7 cellular contexts compared by ENCODE assay signal in genomic region chr1:42736152-42736551, GRCh38. TPM values are rescaled to one million over a fixed set of nuclear protein-coding genes. Genes with fewer than 3 reads are reported as not detected.
DNase-seq lines count a peak whose midpoint lies in the region; ATAC-seq, FAIRE-seq and TF ChIP-seq lines count a peak whose summit lies in the region.
"Had no signal": no experiment of that assay in that cellular context is flagged by ENCODE, and none has a peak within 500 bp of the region (broad histone marks: within the 10 kb centered on the region; RNA-seq: fewer than 3 reads in every experiment).

No MANE protein-coding gene starts in this region.

- no peak for FAIRE-seq in GM12878 (lab: Jason Lieb, UNC)

- H3K4me3 ChIP-seq in breast epithelium: no peak overlapping the region
- no peak overlapping the region for H3K4me3 ChIP-seq in GM12878
- H3K4me3 ChIP-seq in tibial nerve: peak overlapping the region in 1 of 4 donors; percentile 51

- TF ChIP-seq EP300 in GM12878 (IDR thresholded peaks at IDR 0.05; ENCODE audit: borderline replicate concordance in 1 of 2, control insufficient read depth in 1 of 2, low read depth in 2 of 2, low read length in 2 of 2): no peak
- TF ChIP-seq EP300 in tibial nerve (IDR thresholded peaks at IDR 0.05): no peak

- no peak for TF ChIP-seq RAD21 in GM12878 (IDR thresholded peaks at IDR 0.05; ENCODE audit: insufficient read depth, low read depth, low read length)

- CTCF ChIA-PET in MCF 10A (lab: Yijun Ruan, JAX) (no interaction called here), GM12878 (lab: Yijun Ruan, JAX) (no interaction called here)

- no peaks in the 10 kb centered on the region for H3K27me3 Mint-ChIP-seq in MCF 10A (ENCODE audit: insufficient read depth, unreplicated experiment)

- H3K36me3 Mint-ChIP-seq in MCF 10A (ENCODE audit: insufficient read depth, unreplicated experiment): no peaks in the 10 kb centered on the region

- H3K4me3 Mint-ChIP-seq in MCF 10A (ENCODE audit: unreplicated experiment): no peak overlapping the region

- TF ChIP-seq CTCF in MCF 10A (IDR thresholded peaks at IDR 0.05; ENCODE audit: unreplicated experiment) (peak; percentile 24), breast epithelium (IDR thresholded peaks at IDR 0.05) (no peak), GM12878 (IDR thresholded peaks at IDR 0.05 in 2 of 3, conservative IDR thresholded peaks at IDR 0.05 in 1 of 3; ENCODE audit: control insufficient read depth in 2 of 3, extremely low read depth in 1 of 3, insufficient read depth in 1 of 3, low read depth in 3 of 3, low read length in 3 of 3) (peak in 2 of 3 experiments; percentile 7 to 40; a peak in 1 of 6 replicates), tibial nerve (IDR thresholded peaks at IDR 0.05) (peak in 3 of 5 experiments; percentile 6 to 29 (median 19))

- H3K4me1 Mint-ChIP-seq in MCF 10A (ENCODE audit: insufficient read depth, unreplicated experiment): peaks cover 6% of the 10 kb centered on the region

- BruUV-seq in MCF 10A (replicated peaks; lab: Mats Ljungman, UMichigan) (no TSS peak), GM12878 (replicated peaks; lab: Mats Ljungman, UMichigan) (no TSS peak)

- H3K27ac ChIP-seq in breast epithelium (no peak overlapping the region), GM12878 (ENCODE audit: control insufficient read depth, insufficient read depth) (no peak overlapping the region), tibial nerve (peak overlapping the region in 2 of 4 donors; percentile 74 to 85)

- POLR2A ChIA-PET in MCF 10A (lab: Yijun Ruan, JAX): interaction anchor here (1.1 to 1.2 kb wide), 2 partner anchors 54 to 77 kb away, joined by 3 to 4 read pairs; partner anchors contain the start of gene YBX1
- POLR2A ChIA-PET in GM12878 (lab: Charles Lee): no interaction called here

- H4K20me1 ChIP-seq in GM12878 (ENCODE audit: control insufficient read depth, insufficient read depth): no peaks in the 10 kb centered on the region

- no peak overlapping the region for H3K4me2 ChIP-seq in GM12878 (ENCODE audit: control insufficient read depth, insufficient read depth)

- H3K27me3 ChIP-seq in breast epithelium: no peaks in the 10 kb centered on the region
- no peaks in the 10 kb centered on the region for H3K27me3 ChIP-seq in GM12878 (replicated peaks in 1 of 2; ENCODE audit: control insufficient read depth in 2 of 2, insufficient read depth in 2 of 2, low read length in 1 of 2)
- no peaks in the 10 kb centered on the region for H3K27me3 ChIP-seq in tibial nerve

- no peaks in the 10 kb centered on the region for H3K9me3 Mint-ChIP-seq in MCF 10A (ENCODE audit: unreplicated experiment)

- peak; percentile 69 for ATAC-seq in GM12878
- ATAC-seq in HG02610 (IDR thresholded peaks at IDR 0.05; ENCODE audit: unreplicated experiment): no peak

- no peak overlapping the region for H2AFZ ChIP-seq in GM12878 (ENCODE audit: control insufficient read depth, low read depth, low read length)

- in situ Hi-C loops in GM12878 (cut with MboI): loop anchor here (10.0 kb wide), 1 partner anchor 141 kb away; no protein-coding TSS in a partner anchor

- no peak overlapping the region for H3K27ac Mint-ChIP-seq in MCF 10A (ENCODE audit: low read depth, unreplicated experiment)

- H3K36me3 ChIP-seq in breast epithelium (no peaks in the 10 kb centered on the region), GM12878 (ENCODE audit: control insufficient read depth in 2 of 2, insufficient read depth in 2 of 2, low read length in 1 of 2) (no peaks in the 10 kb centered on the region), tibial nerve (peaks cover 0 to 27% (median 0%) of the 10 kb centered on the region in 3 donors)

- H3K9me3 ChIP-seq in breast epithelium (no peaks in the 10 kb centered on the region), GM12878 (replicated peaks; ENCODE audit: control insufficient read depth, insufficient read depth, low read length) (no peaks in the 10 kb centered on the region), tibial nerve (no peaks in the 10 kb centered on the region)

- H3K4me1 ChIP-seq in breast epithelium (no peaks in the 10 kb centered on the region), GM12878 (ENCODE audit: control insufficient read depth, insufficient read depth, low read length) (peaks cover 11% of the 10 kb centered on the region), tibial nerve (peaks cover 0 to 43% (median 5%) of the 10 kb centered on the region in 4 donors)

- 50% methylated on average over 2 of the region's 4 CpGs for WGBS in GM12878 (ENCODE audit: insufficient coverage, insufficient replicate concordance, low lambda C conversion rate, missing lambda C conversion rate)
- 46 to 59% methylated on average over 3 to 4 of the region's 4 CpGs for WGBS in tibial nerve, 2 donors

- TF ChIP-seq POLR2A in breast epithelium (IDR thresholded peaks at IDR 0.05) (no peak), GM12878 (IDR thresholded peaks at IDR 0.05; ENCODE audit: low read depth, low read length) (no peak), tibial nerve (IDR thresholded peaks at IDR 0.05) (no peak)

- DNase-seq in MCF 10A (ENCODE audit: unreplicated experiment) (peak; percentile 49), breast epithelium (ENCODE audit: low spot score in 2 of 2) (no peak), GM12878 (ENCODE audit: low read depth, low spot score) (no peak), tibial nerve (ENCODE audit: low spot score in 2 of 2) (no peak), AML-193 (lab: John Stamatoyannopoulos, UW) (no peak)

- intact Hi-C loops in MCF 10A (cut with micrococcal nuclease): loop anchor here (10.0 kb wide), 1 partner anchor 591 kb away; no protein-coding TSS in a partner anchor
- intact Hi-C loops in breast epithelium (cut with DNase I; ENCODE audit: low total_unique reads): no loop called here
- intact Hi-C loops in GM12878 (cut with micrococcal nuclease; ENCODE audit: unreplicated experiment): no loop called here

- H3K9ac ChIP-seq in GM12878 (ENCODE audit: control insufficient read depth, insufficient read depth, low read length): no peak overlapping the region

- SMC1A ChIA-PET in GM12878 (lab: Charles Lee; ENCODE audit: uncharacterized antibody, unreplicated experiment): no interaction called here

- RAD21 ChIA-PET in GM12878 (lab: Charles Lee; ENCODE audit: unreplicated experiment): no interaction called here

- H3K79me2 ChIP-seq in GM12878 (ENCODE audit: control insufficient read depth, insufficient read depth, low read length): no peaks in the 10 kb centered on the region

RNA-seq across cellular contexts. Expression of gene CLDN19, which starts 3.9 kb away (rescaled TPM):
- total RNA-seq in MCF 10A (2022) (not detected in 2 replicates), breast epithelium (1 to 10 TPM in 2 of 3 donors, not detected in 1; 2.9 to 3.1 TPM), GM12878 (2014; rRNA removed) (not detected in 2 replicates), GM12878 (2014; rRNA removed; fragmentation: Illumina TruSeq; extraction: Trizol) (not detected in 2 replicates), GM12878 (2021) (not detected in 2 replicates), tibial nerve (100 to 1,000 TPM; 136 to 259 (median 218) TPM)
- not detected in 2 replicates for total RNA-seq in GM12878 (2013; cell fraction: nucleolus; rRNA removed)
- not detected for polyA plus RNA-seq in GM12878 (2011; ENCODE audit: low read depth)
- polyA plus RNA-seq in GM12878 (2011; rRNA removed) (not detected in 2 replicates), GM12878 (2014; fragmentation: Illumina TruSeq; extraction: Trizol) (not detected in 2 replicates), GM12878 (2014; fragmentation: Nextera tagmentation; extraction: Ambion mirVana) (not detected), GM12878 (2014; rRNA removed) (not detected in 2 replicates), GM12878 (2016; fragmentation: Nextera tagmentation; extraction: Ambion mirVana) (not detected)
- not detected in 2 replicates for polyA plus RNA-seq in GM12878 (2011; cell fraction: cytosol; rRNA removed)
- polyA plus RNA-seq in GM12878 (2011; cell fraction: nucleus; rRNA removed): not detected in 2 replicates
- polyA plus RNA-seq in GM12878 (2012): not detected in 2 replicates
- 0.05 TPM in 1 of 2 replicates, not detected in the other for polyA minus RNA-seq in GM12878 (2011; rRNA and poly(A)+ RNA removed)
- polyA minus RNA-seq in GM12878 (2011; cell fraction: cytosol; rRNA and poly(A)+ RNA removed): not detected in 2 replicates
- not detected in 2 replicates for polyA minus RNA-seq in GM12878 (2011; cell fraction: nucleus; rRNA and poly(A)+ RNA removed)
- total RNA-seq: pulmonary artery endothelial cell had no signal

RNA-seq across cellular contexts. Expression of gene P3H1, which starts 30.7 kb away (rescaled TPM):
- 36.1 and 57.2 TPM in 2 replicates for total RNA-seq in MCF 10A (2022)
- total RNA-seq in breast epithelium: 10 to 100 TPM; 23.1 to 34.9 (median 34.4) TPM
- 58.7 and 59.7 TPM in 2 replicates for total RNA-seq in GM12878 (2013; cell fraction: nucleolus; rRNA removed)
- 25.7 and 26.3 TPM in 2 replicates for total RNA-seq in GM12878 (2014; rRNA removed)
- 15.3 and 16.3 TPM in 2 replicates for total RNA-seq in GM12878 (2014; rRNA removed; fragmentation: Illumina TruSeq; extraction: Trizol)
- total RNA-seq in GM12878 (2021): 40.1 and 42.4 TPM in 2 replicates
- polyA plus RNA-seq in GM12878 (2011; ENCODE audit: low read depth): 9.4 TPM
- 18.0 and 28.8 TPM in 2 replicates for polyA plus RNA-seq in GM12878 (2011; rRNA removed)
- polyA plus RNA-seq in GM12878 (2011; cell fraction: cytosol; rRNA removed): 31.3 and 45.3 TPM in 2 replicates
- 260 and 270 TPM in 2 replicates for polyA plus RNA-seq in GM12878 (2011; cell fraction: nucleus; rRNA removed)
- 16.4 and 22.4 TPM in 2 replicates for polyA plus RNA-seq in GM12878 (2012)
- polyA plus RNA-seq in GM12878 (2014; fragmentation: Illumina TruSeq; extraction: Trizol): 21.3 and 23.2 TPM in 2 replicates
- polyA plus RNA-seq in GM12878 (2014; fragmentation: Nextera tagmentation; extraction: Ambion mirVana): 1 to 10 TPM in 1 of 2 experiments, under 1 TPM in 1; 0.72 to 3.1 TPM
- polyA plus RNA-seq in GM12878 (2014; rRNA removed): 31.4 and 34.9 TPM in 2 replicates
- 10 to 100 TPM; 25.7 to 26.9 TPM for polyA plus RNA-seq in GM12878 (2016; fragmentation: Nextera tagmentation; extraction: Ambion mirVana)
- polyA minus RNA-seq in GM12878 (2011; rRNA and poly(A)+ RNA removed): 28.2 and 32.0 TPM in 2 replicates
- 10.7 and 12.6 TPM in 2 replicates for polyA minus RNA-seq in GM12878 (2011; cell fraction: cytosol; rRNA and poly(A)+ RNA removed)
- 47.3 and 60.6 TPM in 2 replicates for polyA minus RNA-seq in GM12878 (2011; cell fraction: nucleus; rRNA and poly(A)+ RNA removed)
- 10 to 100 TPM; 42.4 to 83.9 (median 65.1) TPM for total RNA-seq in tibial nerve

RNA-seq across cellular contexts. Expression of gene C1orf50, which starts 30.9 kb away (rescaled TPM):
- 11.7 and 13.8 TPM in 2 replicates for total RNA-seq in MCF 10A (2022)
- total RNA-seq in breast epithelium: 10 to 100 TPM in 1 of 3 donors, 1 to 10 TPM in 2; 5.2 to 10.8 (median 6.7) TPM
- total RNA-seq in GM12878 (2013; cell fraction: nucleolus; rRNA removed): 19.2 and 22.0 TPM in 2 replicates
- total RNA-seq in GM12878 (2014; rRNA removed): 5.0 and 5.7 TPM in 2 replicates
- total RNA-seq in GM12878 (2014; rRNA removed; fragmentation: Illumina TruSeq; extraction: Trizol): 6.5 and 7.9 TPM in 2 replicates
- total RNA-seq in GM12878 (2021): 4.4 and 7.0 TPM in 2 replicates
- 2.5 TPM for polyA plus RNA-seq in GM12878 (2011; ENCODE audit: low read depth)
- 9.7 and 11.8 TPM in 2 replicates for polyA plus RNA-seq in GM12878 (2011; rRNA removed)
- polyA plus RNA-seq in GM12878 (2011; cell fraction: cytosol; rRNA removed): 5.9 and 9.3 TPM in 2 replicates
- polyA plus RNA-seq in GM12878 (2011; cell fraction: nucleus; rRNA removed): 5.0 and 8.3 TPM in 2 replicates
- 4.8 and 5.2 TPM in 2 replicates for polyA plus RNA-seq in GM12878 (2012)
- polyA plus RNA-seq in GM12878 (2014; fragmentation: Illumina TruSeq; extraction: Trizol): 4.5 and 8.7 TPM in 2 replicates
- polyA plus RNA-seq in GM12878 (2014; fragmentation: Nextera tagmentation; extraction: Ambion mirVana): 1 to 10 TPM; 1.2 to 3.3 TPM
- polyA plus RNA-seq in GM12878 (2014; rRNA removed): 4.6 and 5.1 TPM in 2 replicates
- polyA plus RNA-seq in GM12878 (2016; fragmentation: Nextera tagmentation; extraction: Ambion mirVana): 10 to 100 TPM in 1 of 2 experiments, 1 to 10 TPM in 1; 8.1 to 10.7 TPM
- polyA minus RNA-seq in GM12878 (2011; rRNA and poly(A)+ RNA removed): 3.7 and 3.9 TPM in 2 replicates
- polyA minus RNA-seq in GM12878 (2011; cell fraction: cytosol; rRNA and poly(A)+ RNA removed): 0.53 and 0.94 TPM in 2 replicates
- polyA minus RNA-seq in GM12878 (2011; cell fraction: nucleus; rRNA and poly(A)+ RNA removed): 2.8 and 7.2 TPM in 2 replicates
- total RNA-seq in tibial nerve: 1 to 10 TPM; 3.0 to 8.4 (median 3.5) TPM

RNA-seq across cellular contexts. Expression of gene TMEM269, which starts 48.6 kb away (rescaled TPM):
- total RNA-seq in MCF 10A (2022) (0.17 TPM in 1 of 2 replicates, not detected in the other), breast epithelium (under 1 TPM; under 0.01 to 0.59 (median 0.16) TPM), GM12878 (2014; rRNA removed) (0.05 and 0.06 TPM in 2 replicates), GM12878 (2014; rRNA removed; fragmentation: Illumina TruSeq; extraction: Trizol) (0.04 and 0.09 TPM in 2 replicates), GM12878 (2021) (0.13 and 0.18 TPM in 2 replicates), tibial nerve (under 1 TPM in 3 of 4 donors, not detected in 1; 0.21 to 0.30 (median 0.22) TPM)
- 0.54 and 0.78 TPM in 2 replicates for total RNA-seq in GM12878 (2013; cell fraction: nucleolus; rRNA removed)
- polyA plus RNA-seq in GM12878 (2011; ENCODE audit: low read depth): 0.07 TPM
- polyA plus RNA-seq in GM12878 (2011; rRNA removed) (0.07 and 0.12 TPM in 2 replicates), GM12878 (2014; fragmentation: Illumina TruSeq; extraction: Trizol) (0.06 TPM in 1 of 2 replicates, not detected in the other), GM12878 (2014; fragmentation: Nextera tagmentation; extraction: Ambion mirVana) (under 1 TPM; 0.02 to 0.06 TPM), GM12878 (2014; rRNA removed) (0.03 and 0.06 TPM in 2 replicates), GM12878 (2016; fragmentation: Nextera tagmentation; extraction: Ambion mirVana) (under 1 TPM in 1 of 2 experiments, not detected in 1; 0.26 TPM)
- polyA plus RNA-seq in GM12878 (2011; cell fraction: cytosol; rRNA removed): 0.03 and 0.04 TPM in 2 replicates
- 0.21 and 0.32 TPM in 2 replicates for polyA plus RNA-seq in GM12878 (2011; cell fraction: nucleus; rRNA removed)
- 0.11 and 0.18 TPM in 2 replicates for polyA plus RNA-seq in GM12878 (2012)
- polyA minus RNA-seq in GM12878 (2011; rRNA and poly(A)+ RNA removed): 0.05 TPM in 1 of 2 replicates, not detected in the other
- polyA minus RNA-seq in GM12878 (2011; cell fraction: cytosol; rRNA and poly(A)+ RNA removed): not detected in 2 replicates
- polyA minus RNA-seq in GM12878 (2011; cell fraction: nucleus; rRNA and poly(A)+ RNA removed): 0.24 TPM in 1 of 2 replicates, not detected in the other
- total RNA-seq: pulmonary artery endothelial cell had no signal

RNA-seq across cellular contexts. Expression of gene YBX1, which starts 53.9 kb away (rescaled TPM):
- 1,134 and 1,200 TPM in 2 replicates for total RNA-seq in MCF 10A (2022)
- 100 to 1,000 TPM; 332 to 694 (median 485) TPM for total RNA-seq in breast epithelium
- 45.7 and 50.4 TPM in 2 replicates for total RNA-seq in GM12878 (2013; cell fraction: nucleolus; rRNA removed)
- total RNA-seq in GM12878 (2014; rRNA removed): 872 and 1,017 TPM in 2 replicates
- total RNA-seq in GM12878 (2014; rRNA removed; fragmentation: Illumina TruSeq; extraction: Trizol): 1,098 and 1,178 TPM in 2 replicates
- 936 and 947 TPM in 2 replicates for total RNA-seq in GM12878 (2021)
- polyA plus RNA-seq in GM12878 (2011; ENCODE audit: low read depth): 426 TPM
- polyA plus RNA-seq in GM12878 (2011; rRNA removed): 587 and 826 TPM in 2 replicates
- polyA plus RNA-seq in GM12878 (2011; cell fraction: cytosol; rRNA removed): 587 and 618 TPM in 2 replicates
- 336 and 406 TPM in 2 replicates for polyA plus RNA-seq in GM12878 (2011; cell fraction: nucleus; rRNA removed)
- 702 and 782 TPM in 2 replicates for polyA plus RNA-seq in GM12878 (2012)
- 1,157 and 1,353 TPM in 2 replicates for polyA plus RNA-seq in GM12878 (2014; fragmentation: Illumina TruSeq; extraction: Trizol)
- polyA plus RNA-seq in GM12878 (2014; fragmentation: Nextera tagmentation; extraction: Ambion mirVana): 100 to 1,000 TPM; 355 to 521 TPM
- polyA plus RNA-seq in GM12878 (2014; rRNA removed): 726 and 845 TPM in 2 replicates
- polyA plus RNA-seq in GM12878 (2016; fragmentation: Nextera tagmentation; extraction: Ambion mirVana): 100 to 1,000 TPM; 758 to 913 TPM
- polyA minus RNA-seq in GM12878 (2011; rRNA and poly(A)+ RNA removed): 327 and 366 TPM in 2 replicates
- polyA minus RNA-seq in GM12878 (2011; cell fraction: cytosol; rRNA and poly(A)+ RNA removed): 259 and 298 TPM in 2 replicates
- 45.7 and 77.4 TPM in 2 replicates for polyA minus RNA-seq in GM12878 (2011; cell fraction: nucleus; rRNA and poly(A)+ RNA removed)
- 100 to 1,000 TPM; 377 to 579 (median 441) TPM for total RNA-seq in tibial nerve

Comparison
In these comparisons a context has a peak if more than half of its experiments do, and no peak if none do; other contexts are left out.
1. CTCF ChIP-seq: peak in MCF 10A (single experiment), GM12878 (2 of 3) and tibial nerve (3 of 5); none in breast epithelium (0 of 3).
2. RNA of gene CLDN19, which starts 3.9 kb away (total RNA-seq): 136 to 259 TPM in tibial nerve; 2.9 to 3.1 TPM in breast epithelium, not detected in MCF 10A and not detected in GM12878; every median in the first group is over 10 times any median in the second.